ENCODE assay signal across 14 cellular contexts in genomic region chr4:108056418-108056817, GRCh38.
"Had no signal": no experiment of that assay in that cellular context is flagged by ENCODE, and none has a peak within 500 bp of the region (broad histone marks: within the 10 kb centered on the region; RNA-seq: fewer than 3 reads in every experiment).

No MANE protein-coding gene starts in this region.

- H3K27ac Mint-ChIP-seq: WTC11 had no signal

- H3K27ac ChIP-seq: adrenal gland, cardiac muscle cell, esophagus muscularis mucosa, transverse colon had no signal

- H3K4me3 Mint-ChIP-seq: WTC11 had no signal

- H3K36me3 Mint-ChIP-seq: WTC11 had no signal

- H3K9me3 Mint-ChIP-seq: WTC11 had no signal

- H3K9me3 ChIP-seq: adrenal gland, esophagus muscularis mucosa, transverse colon had no signal

- H3K36me3 ChIP-seq: adrenal gland, esophagus muscularis mucosa, transverse colon had no signal

- DNase-seq: activated CD4-positive, alpha-beta T cell treated with anti-CD3 and anti-CD28 coated beads for 48 hours; activated effector memory CD4-positive, alpha-beta T cell treated with anti-CD3 and anti-CD28 coated beads, Interleukin-2, amount 50 U/mL, for 16 hours; adrenal gland; midbrain; nucleus accumbens; posterior cingulate gyrus; retina; stimulated activated CD4-positive, alpha-beta T cell treated with anti-CD3 and anti-CD28 coated beads, Interleukin-4, amount 100 ng/mL, for 24 hours; stimulated activated naive CD4-positive, alpha-beta T cell; T-helper 2 cell; transverse colon had no signal

- H3K4me3 ChIP-seq: adrenal gland, cardiac muscle cell, esophagus muscularis mucosa, transverse colon had no signal

- H3K4me1 ChIP-seq: adrenal gland, esophagus muscularis mucosa, transverse colon had no signal

- H3K27me3 ChIP-seq: adrenal gland, cardiac muscle cell, esophagus muscularis mucosa, transverse colon had no signal
